In the genomic region with DNA sequence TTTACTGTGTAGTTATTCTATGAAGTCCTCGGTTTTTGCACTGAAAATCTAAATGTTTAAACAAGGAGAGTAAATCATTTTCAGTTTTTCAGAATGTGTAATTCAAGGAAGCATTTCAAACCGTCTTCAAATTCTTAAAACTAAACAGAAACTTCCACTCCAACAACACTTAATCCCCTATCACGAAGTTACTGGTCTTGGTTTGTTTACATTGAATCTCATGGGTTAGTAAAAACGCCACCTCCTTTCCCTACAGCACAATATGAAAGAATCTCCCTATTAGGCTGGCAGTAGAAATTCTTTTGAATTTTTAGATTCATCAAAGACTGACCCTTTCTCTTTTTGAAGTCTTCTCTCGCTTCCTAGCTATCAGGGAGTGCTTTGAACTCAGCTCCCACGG, we compare ENCODE assay signal across 14 cellular contexts.
DNase-seq lines count a peak whose midpoint lies in the region; ATAC-seq and TF ChIP-seq lines count a peak whose summit lies in the region.
"Had no signal": no experiment of that assay in that cellular context is flagged by ENCODE, and none has a peak within 500 bp of the region (broad histone marks: within the 10 kb centered on the region; RNA-seq: fewer than 3 reads in every experiment).

No MANE protein-coding gene starts in this region.

- peaks cover 12% of the 10 kb centered on the region for H3K9me3 Mint-ChIP-seq in progenitor cell of endocrine pancreas (ENCODE audit: low read depth)
- H3K9me3 Mint-ChIP-seq: CD8-positive, alpha-beta memory T cell; HFFc6 had no signal

- intact Hi-C loops in left lung (cut with DNase I), result no loop called here

- H3K4me1 ChIP-seq in SJSA1 (replicated peaks) (peaks cover 27% of the 10 kb centered on the region), fibroblast of lung (ENCODE audit: control insufficient read depth, extremely low read depth, insufficient read depth, low read length) (no peaks in the 10 kb centered on the region), left lung (peaks cover 0 to 7% of the 10 kb centered on the region in 2 donors)
- H3K4me1 ChIP-seq: BLaER1 had no signal

- peak overlapping the region; percentile 37; the same call in 1 of the 2 replicates for H3K27ac ChIP-seq in SJSA1
- H3K27ac ChIP-seq in fibroblast of lung (ENCODE audit: insufficient read depth, low read length), result no peak overlapping the region
- no peak overlapping the region for H3K27ac ChIP-seq in left lung
- H3K27ac ChIP-seq: BLaER1 had no signal

- H4K20me1 ChIP-seq in fibroblast of lung (ENCODE audit: control insufficient read depth, extremely low read depth, insufficient read depth, low read length), result no peaks in the 10 kb centered on the region
- H4K20me1 ChIP-seq: BLaER1 had no signal

- H3K4me3 ChIP-seq in SJSA1, result no peak overlapping the region
- H3K4me3 ChIP-seq in fibroblast of lung (replicated peaks in 1 of 4; ENCODE audit: control extremely low read depth in 1 of 4, insufficient read depth in 1 of 4, low read depth in 3 of 4, low read length in 4 of 4), result no peak overlapping the region
- H3K4me3 ChIP-seq in left lung, result no peak overlapping the region
- H3K4me3 ChIP-seq: BLaER1 had no signal

- H3K36me3 ChIP-seq in SJSA1, result no peaks in the 10 kb centered on the region
- no peaks in the 10 kb centered on the region for H3K36me3 ChIP-seq in fibroblast of lung (ENCODE audit: control insufficient read depth, insufficient read depth, low read length)
- no peaks in the 10 kb centered on the region for H3K36me3 ChIP-seq in left lung
- H3K36me3 ChIP-seq: BLaER1 had no signal

- peaks cover 7% of the 10 kb centered on the region for H3K36me3 Mint-ChIP-seq in progenitor cell of endocrine pancreas (ENCODE audit: insufficient read depth)

- peak in 1 of 2 experiments; percentile 47 for DNase-seq in SJSA1 (ENCODE audit: low read depth in 1 of 2, low spot score in 2 of 2)
- peak in 1 of 2 donors; percentile 39 for DNase-seq in fibroblast of lung (ENCODE audit: low read depth in 2 of 2)
- DNase-seq in left lung, result no peak
- no peak for DNase-seq in progenitor cell of endocrine pancreas (ENCODE audit: low spot score, unreplicated experiment)
- DNase-seq in stimulated activated CD4-positive, alpha-beta T cell treated with anti-CD3 and anti-CD28 coated beads, Interleukin-12 subunit alpha, Interleukin-12 subunit beta, amount 100 ng/mL, for 4 hours, result no peak
- no peak for DNase-seq in ecto neural progenitor cell (ENCODE audit: low spot score)
- no peak for DNase-seq in activated naive CD4-positive, alpha-beta T cell treated with Interleukin-2 at 50 U/mL for 16 hours
- DNase-seq: 8988T; AML-193; Caco-2; CD8-positive, alpha-beta memory T cell; HCEC 1CT; HFFc6 had no signal

- H2AFZ ChIP-seq in fibroblast of lung (ENCODE audit: low read length), result peak overlapping the region; percentile 33

- no peaks in the 10 kb centered on the region for H3K27me3 ChIP-seq in SJSA1 (replicated peaks)
- no peaks in the 10 kb centered on the region for H3K27me3 ChIP-seq in fibroblast of lung (ENCODE audit: control insufficient read depth, insufficient read depth, low read length)
- no peaks in the 10 kb centered on the region for H3K27me3 ChIP-seq in left lung
- H3K27me3 ChIP-seq: BLaER1 had no signal

- H3K9me3 ChIP-seq in SJSA1 (replicated peaks), result no peaks in the 10 kb centered on the region
- no peaks in the 10 kb centered on the region for H3K9me3 ChIP-seq in fibroblast of lung (ENCODE audit: control insufficient read depth, insufficient read depth, low read depth, low read length)
- no peaks in the 10 kb centered on the region for H3K9me3 ChIP-seq in left lung
- H3K9me3 ChIP-seq: BLaER1, Caco-2 had no signal

- H3K9ac ChIP-seq in fibroblast of lung (ENCODE audit: insufficient read depth, low read length), result no peak overlapping the region
- H3K9ac ChIP-seq: BLaER1 had no signal

- peaks cover 6% of the 10 kb centered on the region for H3K4me1 Mint-ChIP-seq in progenitor cell of endocrine pancreas (ENCODE audit: low read depth)
- H3K4me1 Mint-ChIP-seq: CD8-positive, alpha-beta memory T cell had no signal

- peak overlapping the region; percentile 34 for H3K27ac Mint-ChIP-seq in progenitor cell of endocrine pancreas
- H3K27ac Mint-ChIP-seq: HFFc6 had no signal

- H3K4me2 ChIP-seq in fibroblast of lung (ENCODE audit: extremely low read depth, insufficient read depth, low read length), result peak overlapping the region; percentile 44
- H3K4me2 ChIP-seq: BLaER1 had no signal

- H3K79me2 ChIP-seq in fibroblast of lung (ENCODE audit: control insufficient read depth, insufficient read depth, low read length), result no peaks in the 10 kb centered on the region

- H3K4me3 Mint-ChIP-seq in progenitor cell of endocrine pancreas (ENCODE audit: low read depth), result no peak overlapping the region
- H3K4me3 Mint-ChIP-seq: CD8-positive, alpha-beta memory T cell; HFFc6 had no signal

- TF ChIP-seq CTCF in fibroblast of lung (conservative IDR thresholded peaks at IDR 0.05 in 1 of 2, IDR thresholded peaks at IDR 0.05 in 1 of 2; ENCODE audit: low read depth in 1 of 2, low read length in 2 of 2) (no peak), left lung (IDR thresholded peaks at IDR 0.05) (no peak), progenitor cell of endocrine pancreas (IDR thresholded peaks at IDR 0.05; ENCODE audit: unreplicated experiment) (no peak)

- no peaks in the 10 kb centered on the region for H3K27me3 Mint-ChIP-seq in progenitor cell of endocrine pancreas
- H3K27me3 Mint-ChIP-seq: CD8-positive, alpha-beta memory T cell had no signal

- peak; percentile 77 for ATAC-seq in left lung
